14 cellular contexts compared by ENCODE assay signal in genomic region chr17:76027159-76027839, GRCh38. TPM values are rescaled to one million over a fixed set of nuclear protein-coding genes. Genes with fewer than 3 reads are reported as not detected.
A peak's percentile ranks its signal among the peaks of the same experiment; 100 is the strongest.
DNase-seq lines count a peak whose midpoint lies in the region; ATAC-seq and TF ChIP-seq lines count a peak whose summit lies in the region.
"Had no signal": no experiment of that assay in that cellular context is flagged by ENCODE, and none has a peak within 500 bp of the region (broad histone marks: within the 10 kb centered on the region; RNA-seq: fewer than 3 reads in every experiment).

EVPL (minus strand) TSS chr17:76027306; CDS start chr17:76027198, 108 bp downstream.

- no peaks in the 10 kb centered on the region for H3K36me3 Mint-ChIP-seq in MCF 10A (ENCODE audit: insufficient read depth, unreplicated experiment)

- CTCF ChIA-PET in MCF 10A (lab: Yijun Ruan, JAX) = interaction anchor here (0.6 to 1.6 kb wide), 4 partner anchors 14 to 371 kb away, joined by 4 to 6 read pairs (median 5); no protein-coding TSS in a partner anchor

- no peaks in the 10 kb centered on the region for H4K20me1 ChIP-seq in BLaER1

- TF ChIP-seq CTCF in MCF 10A (IDR thresholded peaks at IDR 0.05; ENCODE audit: unreplicated experiment) = no peak
- no peak for TF ChIP-seq CTCF in mucosa of descending colon (IDR thresholded peaks at IDR 0.05)

- peak within 1 kb of the TSS; percentile 93 for H3K4me2 ChIP-seq in BLaER1

- H3K9ac ChIP-seq in BLaER1 = 0 out of 2 replicates have a peak within 1 kb of the TSS, but pooled peaks have one; percentile 24

- no peaks in the 10 kb centered on the region for H3K9me3 Mint-ChIP-seq in MCF 10A (ENCODE audit: unreplicated experiment)
- H3K9me3 Mint-ChIP-seq: stimulated activated naive CD8-positive, alpha-beta T cell treated with anti-CD3 and anti-CD28 coated beads, Interleukin-15, amount 100 ng/mL, for 72 hours had no signal

- H3K27ac ChIP-seq in BLaER1 = peak within 1 kb of the TSS; percentile 91

- peaks cover 48% of the 10 kb centered on the region for H3K4me1 ChIP-seq in BLaER1
- peaks cover 31% of the 10 kb centered on the region for H3K4me1 ChIP-seq in mucosa of descending colon (ENCODE audit: low read depth)

- DNase-seq in HUDEP-2 (lab: John Stamatoyannopoulos, UW; ENCODE audit: unreplicated experiment in 76 of 76) = peak in 73 of 76 experiments; percentile 11 to 87 (median 72)
- DNase-seq in MCF 10A (ENCODE audit: unreplicated experiment) = peak; percentile 91
- DNase-seq in mucosa of descending colon = peak; percentile 91 to 94 (median 92)
- DNase-seq in NCI-H1694 (lab: John Stamatoyannopoulos, UW) = no peak
- DNase-seq in EL = no peak
- no peak for DNase-seq in NCI-H2227 (lab: John Stamatoyannopoulos, UW; ENCODE audit: unreplicated experiment)
- DNase-seq in NCI-H2029 treated with DMSO at 0.1 percent for 48 hours (lab: John Stamatoyannopoulos, UW) = no peak
- DNase-seq: activated CD8-positive, alpha-beta memory T cell treated with anti-CD3 and anti-CD28 coated beads for 24 hours; amniotic stem cell; C1 segment of cervical spinal cord; NCI-H1092 treated with DMSO at 0.1 percent for 48 hours; stimulated activated CD4-positive, alpha-beta T cell treated with anti-CD3 and anti-CD28 coated beads, Interleukin-12 subunit alpha, Interleukin-12 subunit beta, amount 100 ng/mL, for 4 hours; stimulated activated naive CD8-positive, alpha-beta T cell treated with anti-CD3 and anti-CD28 coated beads, Interleukin-15, amount 100 ng/mL, for 72 hours had no signal

- H3K4me3 ChIP-seq in BLaER1 (no peak within 1 kb of the TSS), mucosa of descending colon (no peak within 1 kb of the TSS)

- POLR2A ChIA-PET in MCF 10A (lab: Yijun Ruan, JAX) = interaction anchor here (0.6 to 1.3 kb wide), 9 partner anchors 10 to 540 kb away, joined by 3 to 5 read pairs (median 3); partner anchors contain the start of genes EXOC7, SPHK1 and UBALD2

- no peaks in the 10 kb centered on the region for H3K27me3 ChIP-seq in BLaER1

- no TSS peak for BruUV-seq in MCF 10A (replicated peaks; lab: Mats Ljungman, UMichigan)

- intact Hi-C loops in MCF 10A (cut with micrococcal nuclease) (loop anchor here (5.0 kb wide), 1 partner anchor 45 kb away; the partner anchor contains the start of genes GALR2 and SRP68), mucosa of descending colon (cut with DNase I, micrococcal nuclease) (no loop called here)

- peak within 1 kb of the TSS; percentile 74 for H3K27ac Mint-ChIP-seq in MCF 10A (ENCODE audit: low read depth, unreplicated experiment)

- H3K9me3 ChIP-seq in BLaER1 (peaks cover 2% of the 10 kb centered on the region; the same call in 1 of the 2 replicates), mucosa of descending colon (no peaks in the 10 kb centered on the region)

- H3K27me3 Mint-ChIP-seq in MCF 10A (ENCODE audit: insufficient read depth, unreplicated experiment) = no peaks in the 10 kb centered on the region
- H3K27me3 Mint-ChIP-seq: stimulated activated naive CD8-positive, alpha-beta T cell treated with anti-CD3 and anti-CD28 coated beads, Interleukin-15, amount 100 ng/mL, for 72 hours had no signal

- peaks cover 6% of the 10 kb centered on the region for H3K4me1 Mint-ChIP-seq in MCF 10A (ENCODE audit: insufficient read depth, unreplicated experiment)

- H3K36me3 ChIP-seq in BLaER1 (no peaks in the 10 kb centered on the region), mucosa of descending colon (ENCODE audit: low read depth) (no peaks in the 10 kb centered on the region)

- H3K4me3 Mint-ChIP-seq in MCF 10A (ENCODE audit: unreplicated experiment) = peak within 1 kb of the TSS; percentile 80
- H3K4me3 Mint-ChIP-seq: stimulated activated naive CD8-positive, alpha-beta T cell treated with anti-CD3 and anti-CD28 coated beads, Interleukin-15, amount 100 ng/mL, for 72 hours had no signal

- ATAC-seq in mucosa of descending colon = peak; percentile 90
- ATAC-seq: stimulated activated naive CD8-positive, alpha-beta T cell treated with anti-CD3 and anti-CD28 coated beads, Interleukin-15, amount 100 ng/mL, for 72 hours had no signal

RNA-seq across cellular contexts. Expression of gene EVPL, which starts in this region (rescaled TPM):
- total RNA-seq in MCF 10A (2022) (7.7 and 8.1 TPM in 2 replicates), mucosa of descending colon (10 to 100 TPM; 13.3 to 22.6 (median 16.3) TPM)

Comparison
In these comparisons a context has a peak if more than half of its experiments do, and no peak if none do; other contexts are left out.
1. DNase-seq: peak in HUDEP-2 (73 of 76), MCF 10A (single experiment) and mucosa of descending colon (3 of 3); none in NCI-H1694 (single experiment), EL (single experiment), NCI-H2227 (single experiment) and NCI-H2029 treated with DMSO at 0.1 percent for 48 hours (single experiment).